Comparison of ENCODE assay signal across 1 cellular context in the genomic region with DNA sequence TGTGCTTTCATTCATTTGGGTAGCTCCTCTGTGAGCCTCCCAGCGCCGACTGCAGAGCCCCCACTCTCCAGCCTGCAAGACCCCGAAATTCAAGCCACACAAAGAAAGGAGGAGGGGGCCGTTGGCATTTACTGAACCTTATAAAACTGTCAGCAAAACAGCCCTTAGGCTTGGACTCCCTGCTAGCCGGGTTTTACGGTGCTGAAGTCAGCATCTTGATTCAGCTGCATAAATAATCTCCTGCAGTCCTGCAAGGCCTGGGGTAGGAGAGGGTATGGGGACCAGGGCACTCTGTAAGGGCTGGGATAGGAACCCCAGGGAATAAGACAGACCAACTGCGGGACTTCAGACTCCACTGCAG.
TF ChIP-seq lines count a peak whose summit lies in the region.

No MANE protein-coding gene starts in this region.

TF ChIP-seq in H1, 55 proteins besides CTCF, POLR2A, EP300 and RAD21:
- peak; percentile 27; the same call in 1 of the 2 replicates for TF ChIP-seq MAFK (IDR thresholded peaks at IDR 0.05; ENCODE audit: low read depth, low read length)
- no peak for TF ChIP-seq NANOG (IDR thresholded peaks at IDR 0.05; ENCODE audit: insufficient read depth, low read depth, low read length, poor library complexity, severe bottlenecking)
- no peak for TF ChIP-seq YY1 (IDR thresholded peaks at IDR 0.05; ENCODE audit: low read depth, low read length)
- TF ChIP-seq SIN3A (conservative IDR thresholded peaks at IDR 0.05 in 1 of 2, IDR thresholded peaks at IDR 0.05 in 1 of 2; ENCODE audit: low read depth in 1 of 2, low read length in 2 of 2) = no peak
TF ChIP-seq in H1: peak in this region for 1.
